Comparison of ENCODE assay signal across 9 cellular contexts in genomic region chr5:38193015-38193581, GRCh38.
A peak's percentile ranks its signal among the peaks of the same experiment; 100 is the strongest.
DNase-seq lines count a peak whose midpoint lies in the region; ATAC-seq and TF ChIP-seq lines count a peak whose summit lies in the region.
"Had no signal": no experiment of that assay in that cellular context is flagged by ENCODE, and none has a peak within 500 bp of the region (broad histone marks: within the 10 kb centered on the region; RNA-seq: fewer than 3 reads in every experiment).

No MANE protein-coding gene starts in this region.

- intact Hi-C loops in PC-9 (cut with micrococcal nuclease; ENCODE audit: unreplicated experiment): loop anchor here (1.0 to 10.0 kb wide), 7 partner anchors 356 to 1458 kb away; no protein-coding TSS in a partner anchor

- H3K27me3 ChIP-seq in KMS-11 (ENCODE audit: insufficient read depth, low read depth) (no peaks in the 10 kb centered on the region), PC-9 (ENCODE audit: insufficient read depth, low read depth) (peaks cover 51% of the 10 kb centered on the region), neural progenitor cell (peaks cover 8% of the 10 kb centered on the region)

- no peak overlapping the region for H3K27ac ChIP-seq in KMS-11
- H3K27ac ChIP-seq in PC-9: no peak overlapping the region
- H3K27ac ChIP-seq in neural progenitor cell: no peak overlapping the region

- no peak overlapping the region for H3K4me3 Mint-ChIP-seq in activated T-cell treated with anti-CD3 and anti-CD28 coated beads, Interleukin-2, amount 50 U/mL, for 4 hours
- H3K4me3 Mint-ChIP-seq in neural progenitor cell: no peak overlapping the region
- H3K4me3 Mint-ChIP-seq: stimulated activated naive CD8-positive, alpha-beta T cell treated with anti-CD3 and anti-CD28 coated beads, Interleukin-15, Interleukin-2, amounts not matched to agents 100 ng/mL and 50 ng/mL, for 24 hours had no signal

- H2AFZ ChIP-seq in KMS-11 (ENCODE audit: low read depth) (no peak overlapping the region), PC-9 (no peak overlapping the region), neural progenitor cell (replicated peaks) (no peak overlapping the region)

- no peaks in the 10 kb centered on the region for H3K36me3 Mint-ChIP-seq in activated T-cell treated with anti-CD3 and anti-CD28 coated beads, Interleukin-2, amount 50 U/mL, for 4 hours (ENCODE audit: insufficient read depth)
- H3K36me3 Mint-ChIP-seq in neural progenitor cell: no peaks in the 10 kb centered on the region

- DNase-seq in AG04449 (ENCODE audit: low read depth, low spot score) (no peak), PC-9 (peak in 1 of 2 experiments; percentile 81), fibroblast of peridontal ligament (ENCODE audit: extremely low read depth) (peak; percentile 83), neural progenitor cell (ENCODE audit: low spot score) (peak; percentile 80), superior temporal gyrus (ENCODE audit: extremely low spot score) (peak; percentile 85)
- peak; percentile 15 for DNase-seq in activated T-cell treated with anti-CD3 and anti-CD28 coated beads, Interleukin-2, amount 50 U/mL, for 4 hours

- H3K9me3 Mint-ChIP-seq in activated T-cell treated with anti-CD3 and anti-CD28 coated beads, Interleukin-2, amount 50 U/mL, for 4 hours: no peaks in the 10 kb centered on the region
- no peaks in the 10 kb centered on the region for H3K9me3 Mint-ChIP-seq in neural progenitor cell
- H3K9me3 Mint-ChIP-seq: stimulated activated naive CD8-positive, alpha-beta T cell treated with anti-CD3 and anti-CD28 coated beads, Interleukin-15, Interleukin-2, amounts not matched to agents 100 ng/mL and 50 ng/mL, for 24 hours had no signal

- BruUV-seq in PC-9 (replicated peaks; lab: Mats Ljungman, UMichigan): no TSS peak

- H3K36me3 ChIP-seq in KMS-11 (ENCODE audit: insufficient read depth) (no peaks in the 10 kb centered on the region), PC-9 (ENCODE audit: low read depth) (no peaks in the 10 kb centered on the region), neural progenitor cell (no peaks in the 10 kb centered on the region)

- H3K9ac ChIP-seq in KMS-11 (no peak overlapping the region), neural progenitor cell (no peak overlapping the region)

- H3K4me3 ChIP-seq in AG04449 (ENCODE audit: low read depth, low read length) (no peak overlapping the region), KMS-11 (IDR thresholded peaks at IDR 0.05; ENCODE audit: insufficient read depth, low read depth, low read length) (no peak overlapping the region), PC-9 (no peak overlapping the region), neural progenitor cell (no peak overlapping the region)

- H3K79me2 ChIP-seq in KMS-11 (ENCODE audit: insufficient read depth, low read depth) (no peaks in the 10 kb centered on the region), PC-9 (ENCODE audit: low read depth) (no peaks in the 10 kb centered on the region), neural progenitor cell (ENCODE audit: low read depth) (no peaks in the 10 kb centered on the region)

- no peak overlapping the region for H3K27ac Mint-ChIP-seq in neural progenitor cell
- H3K27ac Mint-ChIP-seq: stimulated activated naive CD8-positive, alpha-beta T cell treated with anti-CD3 and anti-CD28 coated beads, Interleukin-15, Interleukin-2, amounts not matched to agents 100 ng/mL and 50 ng/mL, for 24 hours had no signal

- TF ChIP-seq CTCF in AG04449 (IDR thresholded peaks at IDR 0.05; ENCODE audit: insufficient read depth, low read length, missing control alignments) (peak; percentile 93), KMS-11 (conservative IDR thresholded peaks at IDR 0.05; ENCODE audit: low read depth, low read length) (peak; percentile 94), PC-9 (conservative IDR thresholded peaks at IDR 0.05) (peak; percentile 98), neural progenitor cell (IDR thresholded peaks at IDR 0.05) (peak; percentile 92)

- H3K4me1 Mint-ChIP-seq in activated T-cell treated with anti-CD3 and anti-CD28 coated beads, Interleukin-2, amount 50 U/mL, for 4 hours (ENCODE audit: low read depth): no peaks in the 10 kb centered on the region
- H3K4me1 Mint-ChIP-seq in neural progenitor cell: no peaks in the 10 kb centered on the region

- ATAC-seq in GM19025 (IDR thresholded peaks at IDR 0.05; ENCODE audit: low read depth, unreplicated experiment): peak; percentile 67
- peak; percentile 63 to 67 for ATAC-seq in activated T-cell treated with anti-CD3 and anti-CD28 coated beads, Interleukin-2, amount 50 U/mL, for 4 hours

- peaks cover 26% of the 10 kb centered on the region for H3K27me3 Mint-ChIP-seq in activated T-cell treated with anti-CD3 and anti-CD28 coated beads, Interleukin-2, amount 50 U/mL, for 4 hours (ENCODE audit: low read depth)
- peaks cover 20% of the 10 kb centered on the region for H3K27me3 Mint-ChIP-seq in neural progenitor cell (ENCODE audit: insufficient read depth, low read depth)

- H3K4me1 ChIP-seq in KMS-11 (ENCODE audit: low read depth, poor library complexity, severe bottlenecking) (no peaks in the 10 kb centered on the region), PC-9 (replicated peaks; ENCODE audit: insufficient read depth) (no peaks in the 10 kb centered on the region), neural progenitor cell (no peaks in the 10 kb centered on the region)

- no peaks in the 10 kb centered on the region for H3K9me2 ChIP-seq in PC-9 (ENCODE audit: insufficient read depth)

- H3F3A ChIP-seq in PC-9 (ENCODE audit: insufficient read depth, low read depth) (no peaks in the 10 kb centered on the region), neural progenitor cell (ENCODE audit: low read depth) (no peaks in the 10 kb centered on the region)

- H3K9me3 ChIP-seq in PC-9 (ENCODE audit: insufficient read depth, low read depth) (no peaks in the 10 kb centered on the region), neural progenitor cell (ENCODE audit: low read depth) (no peaks in the 10 kb centered on the region)

- H3K4me2 ChIP-seq in KMS-11: no peak overlapping the region
- H3K4me2 ChIP-seq in PC-9: no peak overlapping the region
- no peak overlapping the region for H3K4me2 ChIP-seq in neural progenitor cell

- no peaks in the 10 kb centered on the region for H4K20me1 ChIP-seq in KMS-11 (ENCODE audit: insufficient read depth)
- H4K20me1 ChIP-seq in PC-9 (ENCODE audit: insufficient read depth): no peaks in the 10 kb centered on the region
- no peaks in the 10 kb centered on the region for H4K20me1 ChIP-seq in neural progenitor cell (ENCODE audit: low read depth)

- POLR2A ChIA-PET in AG04449 (lab: Yijun Ruan, JAX) (interaction anchor here (1.2 kb wide), 1 partner anchor 353 kb away, joined by 4 read pairs; the partner anchor contains the start of gene GDNF), PC-9 (lab: Charles Lee; ENCODE audit: unreplicated experiment) (no interaction called here)

- CTCF ChIA-PET in AG04449 (lab: Yijun Ruan, JAX) (interaction anchor here (0.6 to 5.3 kb wide), 56 partner anchors 8 to 822 kb away, joined by 3 to 96 read pairs (median 5); partner anchors contain the start of genes GDNF, NUP155 and WDR70), PC-9 (lab: Charles Lee) (interaction anchor here (0.6 to 2.7 kb wide), 5 partner anchors 209 to 782 kb away, joined by 3 to 23 read pairs (median 3); no protein-coding TSS in a partner anchor)
